13 cellular contexts compared by ENCODE assay signal in genomic region chr10:62689712-62690111, GRCh38.
DNase-seq lines count a peak whose midpoint lies in the region; ATAC-seq and TF ChIP-seq lines count a peak whose summit lies in the region.
"Had no signal": no experiment of that assay in that cellular context is flagged by ENCODE, and none has a peak within 500 bp of the region (broad histone marks: within the 10 kb centered on the region; RNA-seq: fewer than 3 reads in every experiment).

No MANE protein-coding gene starts in this region.

- H3K9me3 ChIP-seq in BLaER1 (peaks cover 36% of the 10 kb centered on the region), colonic mucosa (no peaks in the 10 kb centered on the region)
- H3K9me3 ChIP-seq: vagina had no signal

- no peaks in the 10 kb centered on the region for H3K27me3 ChIP-seq in BLaER1
- no peaks in the 10 kb centered on the region for H3K27me3 ChIP-seq in colonic mucosa
- H3K27me3 ChIP-seq: vagina had no signal

- H3K27me3 Mint-ChIP-seq in effector memory CD8-positive, alpha-beta T cell: no peaks in the 10 kb centered on the region

- no peak overlapping the region for H3K9ac ChIP-seq in BLaER1
- H3K9ac ChIP-seq in colonic mucosa (ENCODE audit: low read depth in 2 of 2, low read length in 2 of 2): no peak overlapping the region

- H3K4me3 ChIP-seq in BLaER1 (peak overlapping the region; percentile 3; the same call in 1 of the 2 replicates), colonic mucosa (no peak overlapping the region)
- H3K4me3 ChIP-seq: vagina had no signal

- H3K4me2 ChIP-seq in BLaER1: peak overlapping the region; percentile 69

- ATAC-seq in GM18861 (IDR thresholded peaks at IDR 0.05; ENCODE audit: unreplicated experiment) (peak; percentile 42), HG02970 (IDR thresholded peaks at IDR 0.05; ENCODE audit: low FRiP score, unreplicated experiment) (no peak), GM21515 (IDR thresholded peaks at IDR 0.05; ENCODE audit: unreplicated experiment) (no peak)
- peak; percentile 53 for ATAC-seq in effector memory CD8-positive, alpha-beta T cell (replicated peaks)
- ATAC-seq: HCT116, Right ventricle myocardium inferior had no signal

- H3K9me3 Mint-ChIP-seq in effector memory CD8-positive, alpha-beta T cell: no peaks in the 10 kb centered on the region

- H3K27ac ChIP-seq in BLaER1 (peak overlapping the region; percentile 72), colonic mucosa (no peak overlapping the region)
- H3K27ac ChIP-seq: vagina, WERI-Rb-1 had no signal

- no peaks in the 10 kb centered on the region for H3K36me3 ChIP-seq in BLaER1
- no peaks in the 10 kb centered on the region for H3K36me3 ChIP-seq in colonic mucosa
- H3K36me3 ChIP-seq: vagina, WERI-Rb-1 had no signal

- TF ChIP-seq CTCF in colonic mucosa (IDR thresholded peaks at IDR 0.05): no peak

- peak overlapping the region; percentile 67 to 81 for H3K4me3 Mint-ChIP-seq in effector memory CD8-positive, alpha-beta T cell

- H3K27ac Mint-ChIP-seq in effector memory CD8-positive, alpha-beta T cell: peak overlapping the region; percentile 87 to 99

- DNase-seq in NOMO-1 treated with DMSO at 0.1 percent for 48 hours (lab: John Stamatoyannopoulos, UW; ENCODE audit: unreplicated experiment): peak; percentile 51
- DNase-seq in effector memory CD8-positive, alpha-beta T cell: no peak
- DNase-seq in colonic mucosa: no peak
- DNase-seq in NCI-H345 (lab: John Stamatoyannopoulos, UW): no peak
- DNase-seq: activated effector memory CD4-positive, alpha-beta T cell treated with anti-CD3 and anti-CD28 coated beads, Interleukin-2, amount 50 U/mL, for 16 hours; WERI-Rb-1 had no signal

- H3K4me1 ChIP-seq in BLaER1: peaks cover 45% of the 10 kb centered on the region
- H3K4me1 ChIP-seq in colonic mucosa: no peaks in the 10 kb centered on the region
- H3K4me1 ChIP-seq: vagina had no signal

- H3K4me1 Mint-ChIP-seq in effector memory CD8-positive, alpha-beta T cell (ENCODE audit: low read depth in 2 of 2): peaks cover 50 to 51% of the 10 kb centered on the region in 2 donors

- H3K36me3 Mint-ChIP-seq in effector memory CD8-positive, alpha-beta T cell (ENCODE audit: insufficient read depth): no peaks in the 10 kb centered on the region

- intact Hi-C loops in colonic mucosa (cut with DNase I): no loop called here

- H4K20me1 ChIP-seq in BLaER1: no peaks in the 10 kb centered on the region

Comparison
In these comparisons a context has a peak if more than half of its experiments do, and no peak if none do; other contexts are left out.
1. ATAC-seq: peak in GM18861 (single experiment) and effector memory CD8-positive, alpha-beta T cell (single experiment); none in HG02970 (single experiment) and GM21515 (single experiment).